Comparison of ENCODE assay signal across 1 cellular context in genomic region chr9:81609782-81610738, GRCh38.
TF ChIP-seq lines count a peak whose summit lies in the region.

No MANE protein-coding gene starts in this region.

TF ChIP-seq in HepG2, 621 proteins besides CTCF, POLR2A, EP300 and RAD21 (continued from another document and continues in another):
- no peak for TF ChIP-seq ZNF563 (CRISPR knock-in tag; IDR thresholded peaks at IDR 0.05)
- TF ChIP-seq RORA (CRISPR knock-in tag; IDR thresholded peaks at IDR 0.05): no peak
- no peak for TF ChIP-seq ZNF160 (CRISPR knock-in tag; IDR thresholded peaks at IDR 0.05)
- no peak for TF ChIP-seq SNAPC4 (CRISPR knock-in tag; IDR thresholded peaks at IDR 0.05)
- no peak for TF ChIP-seq ZNF30 (CRISPR knock-in tag; IDR thresholded peaks at IDR 0.05)
- TF ChIP-seq SMARCE1 (IDR thresholded peaks at IDR 0.05; ENCODE audit: borderline replicate concordance): no peak
- peak; percentile 48 for TF ChIP-seq DRAP1 (CRISPR knock-in tag; IDR thresholded peaks at IDR 0.05)
- TF ChIP-seq GATAD2A (CRISPR knock-in tag; IDR thresholded peaks at IDR 0.05): peak; percentile 95
- TF ChIP-seq SMARCC2 (IDR thresholded peaks at IDR 0.05): no peak
- TF ChIP-seq ZNF274 (CRISPR knock-in tag; IDR thresholded peaks at IDR 0.05): no peak
- TF ChIP-seq CSRNP2 (CRISPR knock-in tag; conservative IDR thresholded peaks at IDR 0.05; ENCODE audit: low read depth): no peak
- no peak for TF ChIP-seq ZNF256 (CRISPR knock-in tag; conservative IDR thresholded peaks at IDR 0.05)
- TF ChIP-seq ZNF724P (CRISPR knock-in tag; IDR thresholded peaks at IDR 0.05; ENCODE audit: borderline replicate concordance): no peak
- TF ChIP-seq IRF9 (CRISPR knock-in tag; IDR thresholded peaks at IDR 0.05; ENCODE audit: borderline replicate concordance): no peak
- no peak for TF ChIP-seq ZNF543 (CRISPR knock-in tag; IDR thresholded peaks at IDR 0.05)
- no peak for TF ChIP-seq ZNF780A (CRISPR knock-in tag; IDR thresholded peaks at IDR 0.05)
- no peak for TF ChIP-seq BATF2 (CRISPR knock-in tag; IDR thresholded peaks at IDR 0.05)
- TF ChIP-seq ZMYM2 (CRISPR knock-in tag; IDR thresholded peaks at IDR 0.05): no peak
- TF ChIP-seq NCOA1 (CRISPR knock-in tag; IDR thresholded peaks at IDR 0.05): no peak
- no peak for TF ChIP-seq ZNF674 (CRISPR knock-in tag; IDR thresholded peaks at IDR 0.05; ENCODE audit: low read depth)
- TF ChIP-seq EHMT2 (IDR thresholded peaks at IDR 0.05; ENCODE audit: borderline replicate concordance, low read depth, low read length): peak; percentile 36; the same call in 1 of the 2 replicates
- TF ChIP-seq ZNF512 (CRISPR knock-in tag; IDR thresholded peaks at IDR 0.05): no peak
- peak; percentile 75 for TF ChIP-seq MEF2D (CRISPR knock-in tag; IDR thresholded peaks at IDR 0.05)
- TF ChIP-seq ZNF20 (CRISPR knock-in tag; IDR thresholded peaks at IDR 0.05): no peak
- peak; percentile 68; the same call in 1 of the 2 replicates for TF ChIP-seq ZGPAT (CRISPR knock-in tag; IDR thresholded peaks at IDR 0.05)
- TF ChIP-seq FOSL1 (CRISPR knock-in tag; IDR thresholded peaks at IDR 0.05; ENCODE audit: borderline replicate concordance): no peak
- no peak for TF ChIP-seq ISX (CRISPR knock-in tag; conservative IDR thresholded peaks at IDR 0.05)
- TF ChIP-seq ZBTB33 (CRISPR knock-in tag; IDR thresholded peaks at IDR 0.05): no peak
- TF ChIP-seq CBX2 (IDR thresholded peaks at IDR 0.05; ENCODE audit: low read depth, low read length): no peak
- TF ChIP-seq CBX2 (CRISPR knock-in tag; IDR thresholded peaks at IDR 0.05; ENCODE audit: low read depth): no peak
- no peak for TF ChIP-seq CHD2 (IDR thresholded peaks at IDR 0.05; ENCODE audit: low read depth, low read length)
- TF ChIP-seq ZNF276 (CRISPR knock-in tag; IDR thresholded peaks at IDR 0.05; ENCODE audit: low read depth): no peak
- TF ChIP-seq FOXA1 (IDR thresholded peaks at IDR 0.05): peak; percentile 71
- peak; percentile 98 for TF ChIP-seq FOXA1 (CRISPR knock-in tag; IDR thresholded peaks at IDR 0.05)
- TF ChIP-seq ZNF589 (CRISPR knock-in tag; conservative IDR thresholded peaks at IDR 0.05): no peak
- peak; percentile 68; the same call in 1 of the 2 replicates for TF ChIP-seq FOXK1 (CRISPR knock-in tag; IDR thresholded peaks at IDR 0.05; ENCODE audit: borderline replicate concordance, low read depth)
- TF ChIP-seq ZNF710 (CRISPR knock-in tag; IDR thresholded peaks at IDR 0.05; ENCODE audit: borderline replicate concordance): peak; percentile 94
- peak; percentile 97 for TF ChIP-seq ISL2 (CRISPR knock-in tag; IDR thresholded peaks at IDR 0.05)
- no peak for TF ChIP-seq ZNF597 (CRISPR knock-in tag; IDR thresholded peaks at IDR 0.05)
- peak; percentile 64; the same call in 1 of the 2 replicates for TF ChIP-seq HOXA3 (CRISPR knock-in tag; IDR thresholded peaks at IDR 0.05)
- TF ChIP-seq MAFK (conservative IDR thresholded peaks at IDR 0.05 in 1 of 2, IDR thresholded peaks at IDR 0.05 in 1 of 2; ENCODE audit: low read length in 2 of 2): peak; percentile 76 to 85
- peak; percentile 44; the same call in 1 of the 2 replicates for TF ChIP-seq GMEB1 (CRISPR knock-in tag; IDR thresholded peaks at IDR 0.05; ENCODE audit: borderline replicate concordance)
